ENCODE assay signal across 8 cellular contexts in genomic region chr1:40951943-40952743, GRCh38. TPM values are rescaled to one million over a fixed set of nuclear protein-coding genes. Genes with fewer than 3 reads are reported as not detected.
DNase-seq lines count a peak whose midpoint lies in the region; ATAC-seq and TF ChIP-seq lines count a peak whose summit lies in the region.

No MANE protein-coding gene starts in this region.

- CTCF ChIA-PET in AG04449 (lab: Yijun Ruan, JAX): interaction anchor here (0.7 to 25.0 kb wide), 46 partner anchors 12 to 808 kb away, joined by 3 to 987 read pairs (median 5); partner anchors contain the start of genes CITED4, CTPS1 and NFYC

- H3K27ac ChIP-seq in dorsolateral prefrontal cortex: no peak overlapping the region

- no peak for DNase-seq in AG04449 (ENCODE audit: low read depth, low spot score)
- DNase-seq in GM19238 (ENCODE audit: insufficient read length, low spot score): peak; percentile 61
- DNase-seq in NCI-H2227 treated with DMSO at 0.1 percent for 48 hours (lab: John Stamatoyannopoulos, UW): peak; percentile 65
- DNase-seq in activated CD4-positive, alpha-beta T cell treated with anti-CD3 and anti-CD28 coated beads, Interleukin-2, amount 50 U/mL, for 1 hour: peak; percentile 53
- DNase-seq in dorsolateral prefrontal cortex: peak; percentile 68 to 82 (median 73)
- peak; percentile 40 to 62 for DNase-seq in memory B cell (ENCODE audit: low spot score in 2 of 2)
- DNase-seq in stimulated activated CD8-positive, alpha-beta memory T cell treated with anti-CD3 and anti-CD28 coated beads, Interleukin-2, amount 100 ng/mL, for 1 hour (ENCODE audit: low read depth in 2 of 2): peak; percentile 6 to 33

- POLR2A ChIA-PET in AG04449 (lab: Yijun Ruan, JAX): interaction anchor here (0.6 kb wide), 1 partner anchor 99 kb away, joined by 4 read pairs; no protein-coding TSS in a partner anchor

- peaks cover 22% of the 10 kb centered on the region for H3K27me3 Mint-ChIP-seq in memory B cell

- H3K27me3 ChIP-seq in dorsolateral prefrontal cortex: peaks cover 0 to 7% (median 0%) of the 10 kb centered on the region in 45 donors

- intact Hi-C loops in dorsolateral prefrontal cortex (cut with DNase I): loop anchor here (5.0 to 10.0 kb wide), 4 partner anchors 177 to 347 kb away; no protein-coding TSS in a partner anchor

- peaks cover 6% of the 10 kb centered on the region for H3K4me1 Mint-ChIP-seq in memory B cell

- H3K4me3 ChIP-seq in AG04449 (ENCODE audit: low read depth, low read length): no peak overlapping the region
- peak overlapping the region in 14 of 59 donors; percentile 2 to 43 (median 27) for H3K4me3 ChIP-seq in dorsolateral prefrontal cortex

- H3K9me3 Mint-ChIP-seq in memory B cell: no peaks in the 10 kb centered on the region

- H3K27ac Mint-ChIP-seq in memory B cell: no peak overlapping the region

- TF ChIP-seq CTCF in AG04449 (IDR thresholded peaks at IDR 0.05; ENCODE audit: insufficient read depth, low read length, missing control alignments) (peak; percentile 96), dorsolateral prefrontal cortex (IDR thresholded peaks at IDR 0.05 in 54 of 56, conservative IDR thresholded peaks at IDR 0.05 in 2 of 56; ENCODE audit: low read depth in 1 of 56, partially characterized antibody in 56 of 56) (peak; percentile 62 to 99 (median 94))

- peak; percentile 55 for ATAC-seq in memory B cell (ENCODE audit: low read depth)
- ATAC-seq in GM18867 (IDR thresholded peaks at IDR 0.05; ENCODE audit: unreplicated experiment): no peak

- no peak overlapping the region for H3K4me3 Mint-ChIP-seq in memory B cell

- peaks cover 2% of the 10 kb centered on the region for H3K36me3 Mint-ChIP-seq in memory B cell

RNA-seq across cellular contexts. Expression of gene CTPS1, which starts 27.4 kb away (rescaled TPM):
- 10 to 100 TPM; 15.1 to 36.8 (median 22.8) TPM for total RNA-seq in dorsolateral prefrontal cortex
